In the genomic region with DNA sequence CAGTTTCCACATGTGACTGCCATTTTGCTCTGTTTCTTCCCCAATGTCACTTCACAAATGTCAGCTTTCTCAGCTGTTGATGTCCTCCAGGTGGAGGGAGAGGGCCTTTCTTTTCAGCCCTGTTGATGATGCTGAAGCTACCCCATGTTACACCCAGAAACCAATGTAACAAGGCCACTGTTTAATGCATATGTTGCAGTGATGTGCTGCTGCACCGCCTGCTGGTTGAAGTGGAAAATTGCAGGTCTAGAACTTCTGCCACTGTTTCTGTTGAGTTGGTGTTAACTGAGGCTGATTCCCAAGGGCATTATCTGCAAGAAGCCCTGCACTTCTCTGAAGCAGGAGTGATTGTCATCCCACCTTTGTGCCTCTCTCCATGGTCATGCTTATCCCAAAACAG, we compare ENCODE assay signal across 11 cellular contexts.
DNase-seq lines count a peak whose midpoint lies in the region; ATAC-seq, FAIRE-seq and TF ChIP-seq lines count a peak whose summit lies in the region.
"Had no signal": no experiment of that assay in that cellular context is flagged by ENCODE, and none has a peak within 500 bp of the region (broad histone marks: within the 10 kb centered on the region; RNA-seq: fewer than 3 reads in every experiment).

No MANE protein-coding gene starts in this region.

- H3K9me3 ChIP-seq in A549 (peaks cover 4% of the 10 kb centered on the region; the same call in 1 of the 3 replicates), heart left ventricle (peaks cover 0 to 16% (median 0%) of the 10 kb centered on the region in 12 donors)

- WGBS in A549 (ENCODE audit: missing lambda C conversion rate), result 10% methylated on average over 1 of the region's 1 CpG
- 29 to 36% (median 33%) methylated on average over 1 of the region's 1 CpG for WGBS in heart left ventricle, 4 donors

- CTCF ChIA-PET in A549 (lab: Yijun Ruan, JAX) (interaction anchor here (1.0 to 1.3 kb wide), 3 partner anchors 10 to 51 kb away, joined by 3 to 5 read pairs (median 4); no protein-coding TSS in a partner anchor), RWPE1 (lab: Yijun Ruan, JAX) (no interaction called here)

- no peak for TF ChIP-seq EP300 in A549 (IDR thresholded peaks at IDR 0.05)

- POLR2A ChIA-PET in A549 (lab: Yijun Ruan, JAX) (no interaction called here), RWPE1 (lab: Yijun Ruan, JAX; ENCODE audit: low non-redundant PET) (no interaction called here)

- no peak overlapping the region for H3K4me3 ChIP-seq in A549
- H3K4me3 ChIP-seq in heart left ventricle, result no peak overlapping the region

- no peaks in the 10 kb centered on the region for H3K27me3 ChIP-seq in heart left ventricle

- H3K27ac ChIP-seq in A549, result peak overlapping the region; percentile 34 to 77; a peak in 4 of 6 replicates
- H3K27ac ChIP-seq in RWPE1, result no peak overlapping the region
- H3K27ac ChIP-seq in heart left ventricle, result no peak overlapping the region

- peak; percentile 32 to 58; a peak in 4 of 5 replicates for TF ChIP-seq RAD21 in A549 (conservative IDR thresholded peaks at IDR 0.05 in 1 of 2, IDR thresholded peaks at IDR 0.05 in 1 of 2)

- FAIRE-seq in A549 (lab: Jason Lieb, UNC), result no peak
- FAIRE-seq in urothelium cell line (lab: Jason Lieb, UNC), result no peak

- DNase-seq in A549 (ENCODE audit: low read depth in 1 of 2, low spot score in 1 of 2) (peak in 1 of 2 experiments; percentile 57), RWPE1 (ENCODE audit: low spot score) (no peak), glomerular visceral epithelial cell (ENCODE audit: extremely low spot score) (peak; percentile 9), urothelium cell line (ENCODE audit: low spot score) (no peak), kidney glomerular epithelial cell (lab: John Stamatoyannopoulos, UW) (no peak), heart left ventricle (no peak), NCI-H524 treated with DMSO at 0.1 percent for 48 hours (lab: John Stamatoyannopoulos, UW) (no peak)
- DNase-seq: DMS79 treated with DMSO at 0.1 percent for 48 hours; Right ventricle myocardium superior; stimulated activated naive B cell treated with anti-CD40 and anti-IgM and Interleukin-4, amounts not matched to agents 10 μg/mL and 1 μg/mL and 100 μg/mL, for 72 hours had no signal

- H3K4me2 ChIP-seq in A549, result peak overlapping the region; percentile 59; the same call in 2 of the 3 replicates

- TF ChIP-seq CTCF in A549 (IDR thresholded peaks at IDR 0.05), result peak; percentile 49
- peak; percentile 71 for TF ChIP-seq CTCF in GM12874 (IDR thresholded peaks at IDR 0.05; ENCODE audit: insufficient read depth, low read depth, low read length)
- peak; percentile 13; the same call in 1 of the 2 replicates for TF ChIP-seq CTCF in RWPE1 (conservative IDR thresholded peaks at IDR 0.05; ENCODE audit: low read depth)
- peak in 6 of 12 donors; percentile 10 to 30 (median 16) for TF ChIP-seq CTCF in heart left ventricle (IDR thresholded peaks at IDR 0.05)

- peak in 1 of 2 experiments; percentile 71; a peak in 3 of 6 replicates for ATAC-seq in A549
- no peak for ATAC-seq in heart left ventricle
- ATAC-seq: stimulated activated naive B cell treated with anti-CD40 and anti-IgM and Interleukin-4, amounts not matched to agents 10 μg/mL and 1 μg/mL and 100 μg/mL, for 72 hours had no signal

- intact Hi-C loops in heart left ventricle (cut with DNase I), result loop anchor here in 1 of 10 donors (10.0 kb wide), 1 partner anchor 61 kb away; no protein-coding TSS in a partner anchor

- no peak for TF ChIP-seq POLR2A in A549 (IDR thresholded peaks at IDR 0.05; ENCODE audit: low read length)
- no peak for TF ChIP-seq POLR2A in heart left ventricle (IDR thresholded peaks at IDR 0.05)

- H3K4me1 ChIP-seq in A549, result peaks cover 14% of the 10 kb centered on the region
- H3K4me1 ChIP-seq in heart left ventricle, result no peaks in the 10 kb centered on the region

- H3K36me3 ChIP-seq in heart left ventricle, result no peaks in the 10 kb centered on the region

TF ChIP-seq in A549, 52 proteins besides CTCF, POLR2A, EP300 and RAD21:
- TF ChIP-seq SMC3 (IDR thresholded peaks at IDR 0.05) (peak; percentile 36; the same call in 2 of the 3 replicates), ZNF302 (CRISPR knock-in tag; IDR thresholded peaks at IDR 0.05) (no peak), JUN (IDR thresholded peaks at IDR 0.05) (no peak)

Comparison
In these comparisons a context has a peak if more than half of its experiments do, and no peak if none do; other contexts are left out.
1. H3K27ac ChIP-seq: peak in A549 (2 of 2); none in RWPE1 (single experiment) and heart left ventricle (0 of 12).